ENCODE assay signal across 8 cellular contexts in genomic region chr14:32202941-32203882, GRCh38. TPM values are rescaled to one million over a fixed set of nuclear protein-coding genes. Genes with fewer than 3 reads are reported as not detected.
DNase-seq lines count a peak whose midpoint lies in the region; ATAC-seq, FAIRE-seq and TF ChIP-seq lines count a peak whose summit lies in the region.

Gene RNU6-8, minus strand, starts transcription at chr14:32203269.

- peak within 1 kb of the TSS; percentile 94 for H3K4me3 Mint-ChIP-seq in activated T-helper 17 cell treated with anti-CD3 and anti-CD28 coated beads, Interleukin-2, amount 50 U/mL, for 72 hours
- peak within 1 kb of the TSS; percentile 89 for H3K4me3 Mint-ChIP-seq in natural killer cell

- in situ Hi-C loops in KBM-7 (cut with MboI; ENCODE audit: low pct_unique_long_range_greater_than_20kb, low sequenced_read_pairs): no loop called here

- no peaks in the 10 kb centered on the region for H3K27me3 Mint-ChIP-seq in activated T-helper 17 cell treated with anti-CD3 and anti-CD28 coated beads, Interleukin-2, amount 50 U/mL, for 72 hours
- peaks cover 18 to 19% of the 10 kb centered on the region in 2 donors for H3K27me3 Mint-ChIP-seq in natural killer cell (ENCODE audit: low read depth in 2 of 2)

- H3K36me3 Mint-ChIP-seq in activated T-helper 17 cell treated with anti-CD3 and anti-CD28 coated beads, Interleukin-2, amount 50 U/mL, for 72 hours (ENCODE audit: low read depth): peaks cover 15% of the 10 kb centered on the region
- H3K36me3 Mint-ChIP-seq in natural killer cell: no peaks in the 10 kb centered on the region

- H3K27ac Mint-ChIP-seq in activated T-helper 17 cell treated with anti-CD3 and anti-CD28 coated beads, Interleukin-2, amount 50 U/mL, for 72 hours: peak within 1 kb of the TSS; percentile 100
- H3K27ac Mint-ChIP-seq in natural killer cell: peak within 1 kb of the TSS; percentile 89 to 92

- ATAC-seq in GM21737 (IDR thresholded peaks at IDR 0.05; ENCODE audit: unreplicated experiment) (peak; percentile 62), natural killer cell (peak; percentile 83 to 87 (median 87))
- ATAC-seq in activated T-helper 17 cell treated with anti-CD3 and anti-CD28 coated beads, Interleukin-2, amount 50 U/mL, for 72 hours (replicated peaks): peak; percentile 81

- no peak for FAIRE-seq in RCC 7860 (lab: Jason Lieb, UNC)

- intact Hi-C loops in natural killer cell (cut with micrococcal nuclease): loop anchor here (1.0 to 5.0 kb wide), 2 partner anchors 130 to 641 kb away; partner anchors contain the start of gene NUBPL

- no peak for TF ChIP-seq CTCF in natural killer cell (IDR thresholded peaks at IDR 0.05)

- DNase-seq in DMS79 (lab: John Stamatoyannopoulos, UW) (peak; percentile 96), KBM-7 (peak; percentile 87), RCC 7860 (ENCODE audit: low spot score) (peak; percentile 57), fibroblast of peridontal ligament (ENCODE audit: extremely low read depth) (peak; percentile 58), natural killer cell (peak; percentile 43)
- DNase-seq in stimulated activated naive CD4-positive, alpha-beta T cell (lab: John Stamatoyannopoulos, UW): peak; percentile 87 to 100 (median 88)

- H3K9me3 Mint-ChIP-seq in activated T-helper 17 cell treated with anti-CD3 and anti-CD28 coated beads, Interleukin-2, amount 50 U/mL, for 72 hours: no peaks in the 10 kb centered on the region
- H3K9me3 Mint-ChIP-seq in natural killer cell: no peaks in the 10 kb centered on the region

- H3K4me1 Mint-ChIP-seq in activated T-helper 17 cell treated with anti-CD3 and anti-CD28 coated beads, Interleukin-2, amount 50 U/mL, for 72 hours: peaks cover 34% of the 10 kb centered on the region
- H3K4me1 Mint-ChIP-seq in natural killer cell: peaks cover 36 to 41% of the 10 kb centered on the region in 2 donors

RNA-seq across cellular contexts. Expression of gene RNU6-8, which starts in this region (rescaled TPM):
- not detected for total RNA-seq in activated T-helper 17 cell treated with anti-CD3 and anti-CD28 coated beads, Interleukin-2, amount 50 U/mL, for 72 hours
- total RNA-seq in natural killer cell: not detected

Comparison
In these comparisons a context has a peak if more than half of its experiments do, and no peak if none do; other contexts are left out.
1. Peak in every context shown above with its lines: DNase-seq and ATAC-seq.
2. Peak in ATAC-seq in activated T-helper 17 cell treated with anti-CD3 and anti-CD28 coated beads, Interleukin-2, amount 50 U/mL, for 72 hours; RNA of the gene not detected or under 1 TPM.
3. Peak in DNase-seq and ATAC-seq in natural killer cell; RNA of the gene not detected or under 1 TPM.
4. DNase-seq: peak in every context shown above with its lines; median percentile 96 in DMS79; 88 in stimulated activated naive CD4-positive, alpha-beta T cell; 87 in KBM-7; 58 in fibroblast of peridontal ligament; 57 in RCC 7860; 43 in natural killer cell.